In genomic region chr16:2519711-2520080, GRCh38 we compare ENCODE assay signal across 9 cellular contexts. TPM values are rescaled to one million over a fixed set of nuclear protein-coding genes. Genes with fewer than 3 reads are reported as not detected.
DNase-seq lines count a peak whose midpoint lies in the region; ATAC-seq and TF ChIP-seq lines count a peak whose summit lies in the region.
"Had no signal": no experiment of that assay in that cellular context is flagged by ENCODE, and none has a peak within 500 bp of the region (broad histone marks: within the 10 kb centered on the region; RNA-seq: fewer than 3 reads in every experiment).

No MANE protein-coding gene starts in this region.

- H3K4me2 ChIP-seq in HCT116 (ENCODE audit: low read length) = peak overlapping the region; percentile 36
- peak overlapping the region; percentile 95 for H3K4me2 ChIP-seq in hepatocyte

- 61% methylated on average over 22 of the region's 22 CpGs for WGBS in hepatocyte (ENCODE audit: low lambda C conversion rate, missing lambda C conversion rate)

- CTCF ChIA-PET in HCT116 (lab: Charles Lee) = no interaction called here
- CTCF ChIA-PET in activated CD8-positive, alpha-beta T cell treated with anti-CD3 and anti-CD28 coated beads, Interleukin-2, amount 10 ng/mL, durations not matched to agents 7 days and 5 days (lab: Charles Lee) = interaction anchor here (1.3 to 1.4 kb wide), 2 partner anchors 13 to 18 kb away, joined by 4 to 5 read pairs; no protein-coding TSS in a partner anchor

- TF ChIP-seq CTCF in HCT116 (IDR thresholded peaks at IDR 0.05 in 2 of 3, conservative IDR thresholded peaks at IDR 0.05 in 1 of 3; ENCODE audit: borderline replicate concordance in 1 of 3, insufficient read depth in 1 of 3, low read depth in 2 of 3, low read length in 2 of 3) (no peak), hepatocyte (IDR thresholded peaks at IDR 0.05; ENCODE audit: poor library complexity) (no peak), GM13977 (IDR thresholded peaks at IDR 0.05; ENCODE audit: extremely low read depth, insufficient read depth, missing control alignments) (no peak)

- H3K27me3 Mint-ChIP-seq in activated CD8-positive, alpha-beta T cell treated with anti-CD3 and anti-CD28 coated beads, Interleukin-2, amount 10 ng/mL, durations not matched to agents 7 days and 5 days (ENCODE audit: low read depth) = no peaks in the 10 kb centered on the region
- H3K27me3 Mint-ChIP-seq in stimulated activated memory B cell treated with anti-CD40 and anti-IgM and Interleukin-4, amounts not matched to agents 10 μg/mL and 1 μg/mL and 100 μg/mL, for 72 hours = no peaks in the 10 kb centered on the region

- intact Hi-C loops in HCT116 (cut with micrococcal nuclease) = no loop called here

- H3K27ac ChIP-seq in HCT116 (ENCODE audit: low read depth, low read length) (peak overlapping the region; percentile 42; the same call in 1 of the 2 replicates), hepatocyte (peak overlapping the region; percentile 59)

- no peaks in the 10 kb centered on the region for H3K9me3 Mint-ChIP-seq in activated CD8-positive, alpha-beta T cell treated with anti-CD3 and anti-CD28 coated beads, Interleukin-2, amount 10 ng/mL, durations not matched to agents 7 days and 5 days (ENCODE audit: insufficient read depth)
- H3K9me3 Mint-ChIP-seq in stimulated activated memory B cell treated with anti-CD40 and anti-IgM and Interleukin-4, amounts not matched to agents 10 μg/mL and 1 μg/mL and 100 μg/mL, for 72 hours = no peaks in the 10 kb centered on the region

- peaks cover 5 to 15% of the 10 kb centered on the region in 2 experiments; a peak in 1 of 4 replicates for H3K36me3 ChIP-seq in HCT116 (ENCODE audit: control insufficient read depth in 1 of 2, insufficient read depth in 2 of 2, low read length in 2 of 2)
- H3K36me3 ChIP-seq in hepatocyte (replicated peaks; ENCODE audit: insufficient read depth, low read depth) = no peaks in the 10 kb centered on the region

- H3K4me1 ChIP-seq in HCT116 (ENCODE audit: control insufficient read depth in 1 of 2, insufficient read depth in 2 of 2, low read length in 2 of 2) (peaks cover 19 to 49% of the 10 kb centered on the region in 2 experiments), hepatocyte (ENCODE audit: insufficient read depth) (peaks cover 46% of the 10 kb centered on the region)

- no peaks in the 10 kb centered on the region for H3K27me3 ChIP-seq in HCT116 (ENCODE audit: insufficient read depth, low read length)
- no peaks in the 10 kb centered on the region for H3K27me3 ChIP-seq in hepatocyte

- H3K9me3 ChIP-seq in HCT116 (ENCODE audit: control insufficient read depth in 1 of 2, insufficient read depth in 1 of 2, low read depth in 1 of 2, low read length in 2 of 2) (no peaks in the 10 kb centered on the region), hepatocyte (ENCODE audit: low read depth) (no peaks in the 10 kb centered on the region)

- H4K20me1 ChIP-seq in HCT116 (ENCODE audit: insufficient read depth) = peaks cover 5% of the 10 kb centered on the region; the same call in 1 of the 2 replicates
- peaks cover 58% of the 10 kb centered on the region for H4K20me1 ChIP-seq in hepatocyte (ENCODE audit: insufficient read depth, poor library complexity, severe bottlenecking)

- H3K9ac ChIP-seq in HCT116 (ENCODE audit: low read length) = peak overlapping the region; percentile 32

- peak overlapping the region; percentile 87 for H3K4me3 Mint-ChIP-seq in activated CD8-positive, alpha-beta T cell treated with anti-CD3 and anti-CD28 coated beads, Interleukin-2, amount 10 ng/mL, durations not matched to agents 7 days and 5 days
- peak overlapping the region; percentile 75 for H3K4me3 Mint-ChIP-seq in stimulated activated memory B cell treated with anti-CD40 and anti-IgM and Interleukin-4, amounts not matched to agents 10 μg/mL and 1 μg/mL and 100 μg/mL, for 72 hours

- peak; percentile 2; the same call in 1 of the 2 replicates for ATAC-seq in HCT116
- no peak for ATAC-seq in activated CD8-positive, alpha-beta T cell treated with anti-CD3 and anti-CD28 coated beads, Interleukin-2, amount 10 ng/mL, durations not matched to agents 7 days and 5 days
- ATAC-seq in stimulated activated memory B cell treated with anti-CD40 and anti-IgM and Interleukin-4, amounts not matched to agents 10 μg/mL and 1 μg/mL and 100 μg/mL, for 72 hours = peak; percentile 9

- no peak for TF ChIP-seq RAD21 in HCT116 (IDR thresholded peaks at IDR 0.05; ENCODE audit: low read depth)

- H3K27ac Mint-ChIP-seq in activated CD8-positive, alpha-beta T cell treated with anti-CD3 and anti-CD28 coated beads, Interleukin-2, amount 10 ng/mL, durations not matched to agents 7 days and 5 days = peak overlapping the region; percentile 92
- peak overlapping the region; percentile 86 for H3K27ac Mint-ChIP-seq in stimulated activated memory B cell treated with anti-CD40 and anti-IgM and Interleukin-4, amounts not matched to agents 10 μg/mL and 1 μg/mL and 100 μg/mL, for 72 hours

- no TSS peak for BruUV-seq in HCT116 (replicated peaks; lab: Mats Ljungman, UMichigan)

- H2AFZ ChIP-seq in HCT116 (ENCODE audit: low read depth, low read length, poor library complexity, severe bottlenecking) = no peak overlapping the region
- no peak overlapping the region for H2AFZ ChIP-seq in hepatocyte

- POLR2A ChIA-PET in HCT116 (lab: Charles Lee) = interaction anchor here (0.6 to 1.8 kb wide), 3 partner anchors 13 to 251 kb away, joined by 3 to 6 read pairs (median 4); partner anchors contain the start of gene PDPK1
- POLR2A ChIA-PET in activated CD8-positive, alpha-beta T cell treated with anti-CD3 and anti-CD28 coated beads, Interleukin-2, amount 10 ng/mL, durations not matched to agents 7 days and 5 days (lab: Charles Lee) = interaction anchor here (1.0 to 2.6 kb wide), 5 partner anchors 10 to 249 kb away, joined by 4 to 48 read pairs (median 5); partner anchors contain the start of genes CCNF, CEMP1 and PDPK1

- RAD21 ChIA-PET in HCT116 (lab: Charles Lee; ENCODE audit: low non-redundant PET in 1 of 2, low total read pairs in 2 of 2, uncharacterized antibody in 2 of 2, unreplicated experiment in 2 of 2) = no interaction called here

- in situ Hi-C loops in GM13977 (cut with MboI; ENCODE audit: low pct_unique_long_range_greater_than_20kb, low sequenced_read_pairs, unreplicated experiment) = no loop called here

- H3K4me3 ChIP-seq in HCT116 (replicated peaks in 1 of 2; ENCODE audit: low read depth in 1 of 2, low read length in 2 of 2) (no peak overlapping the region), hepatocyte (no peak overlapping the region)

- peaks cover 33% of the 10 kb centered on the region for H3K36me3 Mint-ChIP-seq in activated CD8-positive, alpha-beta T cell treated with anti-CD3 and anti-CD28 coated beads, Interleukin-2, amount 10 ng/mL, durations not matched to agents 7 days and 5 days (ENCODE audit: low read depth)
- peaks cover 44% of the 10 kb centered on the region for H3K36me3 Mint-ChIP-seq in stimulated activated memory B cell treated with anti-CD40 and anti-IgM and Interleukin-4, amounts not matched to agents 10 μg/mL and 1 μg/mL and 100 μg/mL, for 72 hours

- peaks cover 79% of the 10 kb centered on the region for H3K79me2 ChIP-seq in HCT116 (ENCODE audit: insufficient read depth, low read length)
- peaks cover 83% of the 10 kb centered on the region for H3K79me2 ChIP-seq in hepatocyte

- no peak for TF ChIP-seq POLR2A in HCT116 (IDR thresholded peaks at IDR 0.05; ENCODE audit: borderline replicate concordance, extremely low read depth, insufficient read depth, insufficient read length)

- no peaks in the 10 kb centered on the region for H3K9me2 ChIP-seq in HCT116 (ENCODE audit: insufficient read depth)
- no peaks in the 10 kb centered on the region for H3K9me2 ChIP-seq in hepatocyte (replicated peaks; ENCODE audit: insufficient read depth)

- H3K4me1 Mint-ChIP-seq in activated CD8-positive, alpha-beta T cell treated with anti-CD3 and anti-CD28 coated beads, Interleukin-2, amount 10 ng/mL, durations not matched to agents 7 days and 5 days (ENCODE audit: low read depth) = peaks cover 55% of the 10 kb centered on the region
- H3K4me1 Mint-ChIP-seq in stimulated activated memory B cell treated with anti-CD40 and anti-IgM and Interleukin-4, amounts not matched to agents 10 μg/mL and 1 μg/mL and 100 μg/mL, for 72 hours = peaks cover 78% of the 10 kb centered on the region

- DNase-seq in HCT116 (ENCODE audit: low read depth, low spot score) (no peak), hepatocyte (ENCODE audit: low spot score) (no peak), GM13977 (ENCODE audit: low spot score) (no peak), DMS153 treated with DMSO at 0.1 percent for 48 hours (lab: John Stamatoyannopoulos, UW; ENCODE audit: unreplicated experiment) (no peak), NCI-H2171 treated with DMSO at 0.1 percent for 48 hours (lab: John Stamatoyannopoulos, UW) (no peak), HPDE6-E6E7 (ENCODE audit: extremely low spot score) (no peak)
- DNase-seq in activated CD8-positive, alpha-beta T cell treated with anti-CD3 and anti-CD28 coated beads, Interleukin-2, amount 10 ng/mL, durations not matched to agents 7 days and 5 days = no peak

RNA-seq across cellular contexts. Expression of gene AMDHD2, which starts 0.5 kb away (rescaled TPM):
- 42.9 TPM for total RNA-seq in HCT116 (2021; ENCODE audit: unreplicated experiment)
- polyA plus RNA-seq in HCT116 (2012) = 12.6 and 16.4 TPM in 2 replicates
- 10 to 100 TPM; 54.0 to 58.5 TPM for total RNA-seq in activated CD8-positive, alpha-beta T cell treated with anti-CD3 and anti-CD28 coated beads, Interleukin-2, amount 10 ng/mL, durations not matched to agents 7 days and 5 days
- 43.6 and 50.3 TPM in 2 replicates for total RNA-seq in hepatocyte
- 70.8 and 77.0 TPM in 2 replicates for polyA plus RNA-seq in hepatocyte

RNA-seq across cellular contexts. Expression of gene ATP6V0C, which starts 5.9 kb away (rescaled TPM):
- 187 TPM for total RNA-seq in HCT116 (2021; ENCODE audit: unreplicated experiment)
- polyA plus RNA-seq in HCT116 (2012) = 186 and 193 TPM in 2 replicates
- 100 to 1,000 TPM; 105 to 110 TPM for total RNA-seq in activated CD8-positive, alpha-beta T cell treated with anti-CD3 and anti-CD28 coated beads, Interleukin-2, amount 10 ng/mL, durations not matched to agents 7 days and 5 days
- total RNA-seq in hepatocyte = 81.4 and 89.8 TPM in 2 replicates
- polyA plus RNA-seq in hepatocyte = 375 and 385 TPM in 2 replicates

RNA-seq across cellular contexts. Expression of gene CEMP1, which starts 11.5 kb away (rescaled TPM):
- total RNA-seq in HCT116 (2021; ENCODE audit: unreplicated experiment) (0.32 TPM), hepatocyte (not detected in 2 replicates)
- polyA plus RNA-seq in HCT116 (2012) = 2.0 and 3.8 TPM in 2 replicates
- not detected for total RNA-seq in activated CD8-positive, alpha-beta T cell treated with anti-CD3 and anti-CD28 coated beads, Interleukin-2, amount 10 ng/mL, durations not matched to agents 7 days and 5 days
- 11.1 and 21.6 TPM in 2 replicates for polyA plus RNA-seq in hepatocyte
- total RNA-seq: bronchial epithelial cell had no signal

RNA-seq across cellular contexts. Expression of gene PDPK1, which starts 18.1 kb away (rescaled TPM):
- 36.1 TPM for total RNA-seq in HCT116 (2021; ENCODE audit: unreplicated experiment)
- 12.3 and 20.8 TPM in 2 replicates for polyA plus RNA-seq in HCT116 (2012)
- total RNA-seq in activated CD8-positive, alpha-beta T cell treated with anti-CD3 and anti-CD28 coated beads, Interleukin-2, amount 10 ng/mL, durations not matched to agents 7 days and 5 days = 10 to 100 TPM; 41.2 to 49.6 TPM
- 29.8 and 34.5 TPM in 2 replicates for total RNA-seq in hepatocyte
- 23.6 and 27.1 TPM in 2 replicates for polyA plus RNA-seq in hepatocyte

RNA-seq across cellular contexts. Expression of gene TBC1D24, which starts 44.8 kb away (rescaled TPM):
- total RNA-seq in HCT116 (2021; ENCODE audit: unreplicated experiment) (24.6 TPM), hepatocyte (10.4 and 13.6 TPM in 2 replicates)
- 8.2 and 8.4 TPM in 2 replicates for polyA plus RNA-seq in HCT116 (2012)
- 10 to 100 TPM; 21.1 to 22.4 TPM for total RNA-seq in activated CD8-positive, alpha-beta T cell treated with anti-CD3 and anti-CD28 coated beads, Interleukin-2, amount 10 ng/mL, durations not matched to agents 7 days and 5 days
- 8.3 and 10.9 TPM in 2 replicates for polyA plus RNA-seq in hepatocyte
